In the genomic region with DNA sequence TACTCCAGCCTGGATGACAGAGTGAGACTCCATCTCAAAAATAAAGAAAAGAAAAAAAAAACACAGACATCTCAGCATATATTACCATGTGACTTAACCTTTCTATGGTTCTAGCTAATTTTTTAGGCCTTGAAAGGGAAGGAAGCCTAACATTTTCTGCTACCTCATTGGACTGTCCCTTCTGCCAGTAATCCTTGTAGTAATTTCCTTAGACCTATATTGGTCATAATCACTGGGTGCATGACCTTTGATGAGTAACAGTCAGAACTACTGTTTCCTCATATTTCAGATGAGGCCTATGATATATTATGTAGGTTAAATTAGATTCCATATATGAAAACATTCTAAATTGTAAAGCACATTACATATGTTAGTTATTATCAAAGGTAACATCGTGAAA, we compare ENCODE assay signal across 9 cellular contexts. TPM values are rescaled to one million over a fixed set of nuclear protein-coding genes. Genes with fewer than 3 reads are reported as not detected.
DNase-seq lines count a peak whose midpoint lies in the region; ATAC-seq and TF ChIP-seq lines count a peak whose summit lies in the region.
"Had no signal": no experiment of that assay in that cellular context is flagged by ENCODE, and none has a peak within 500 bp of the region (broad histone marks: within the 10 kb centered on the region; RNA-seq: fewer than 3 reads in every experiment).

No MANE protein-coding gene starts in this region.

- no peaks in the 10 kb centered on the region for H3K9me3 Mint-ChIP-seq in activated CD8-positive, alpha-beta memory T cell treated with anti-CD3 and anti-CD28 coated beads, Interleukin-2, amount 10 ng/mL, durations not matched to agents 7 days and 5 days (ENCODE audit: low read depth)
- no peaks in the 10 kb centered on the region for H3K9me3 Mint-ChIP-seq in activated naive CD8-positive, alpha-beta T cell treated with anti-CD3 and anti-CD28 coated beads, Interleukin-2, amount 50 U/mL, for 24 hours

- no peak overlapping the region for H3K27ac Mint-ChIP-seq in activated CD8-positive, alpha-beta memory T cell treated with anti-CD3 and anti-CD28 coated beads, Interleukin-2, amount 10 ng/mL, durations not matched to agents 7 days and 5 days
- peak overlapping the region; percentile 60 for H3K27ac Mint-ChIP-seq in activated naive CD8-positive, alpha-beta T cell treated with anti-CD3 and anti-CD28 coated beads, Interleukin-2, amount 50 U/mL, for 24 hours

- peaks cover 3% of the 10 kb centered on the region for H3K4me1 ChIP-seq in osteoblast (ENCODE audit: insufficient read depth, low read length)

- TF ChIP-seq CTCF in osteoblast (IDR thresholded peaks at IDR 0.05; ENCODE audit: extremely low read depth, low read depth, low read length) = no peak

- H3K9me3 ChIP-seq in osteoblast (ENCODE audit: low read depth, low read length) = no peaks in the 10 kb centered on the region

- no peak overlapping the region for H3K4me3 Mint-ChIP-seq in activated CD8-positive, alpha-beta memory T cell treated with anti-CD3 and anti-CD28 coated beads, Interleukin-2, amount 10 ng/mL, durations not matched to agents 7 days and 5 days
- H3K4me3 Mint-ChIP-seq in activated naive CD8-positive, alpha-beta T cell treated with anti-CD3 and anti-CD28 coated beads, Interleukin-2, amount 50 U/mL, for 24 hours = no peak overlapping the region

- H4K20me1 ChIP-seq in osteoblast (ENCODE audit: insufficient read depth, low read length) = peaks cover 3% of the 10 kb centered on the region

- CTCF ChIA-PET in activated CD8-positive, alpha-beta memory T cell treated with anti-CD3 and anti-CD28 coated beads, Interleukin-2, amount 10 ng/mL, durations not matched to agents 7 days and 5 days (lab: Charles Lee) = interaction anchor here (1.0 kb wide), 1 partner anchor 8 kb away, joined by 3 read pairs; no protein-coding TSS in a partner anchor

- peaks cover 19% of the 10 kb centered on the region for H3K4me1 Mint-ChIP-seq in activated CD8-positive, alpha-beta memory T cell treated with anti-CD3 and anti-CD28 coated beads, Interleukin-2, amount 10 ng/mL, durations not matched to agents 7 days and 5 days
- peaks cover 40% of the 10 kb centered on the region for H3K4me1 Mint-ChIP-seq in activated naive CD8-positive, alpha-beta T cell treated with anti-CD3 and anti-CD28 coated beads, Interleukin-2, amount 50 U/mL, for 24 hours

- H3K36me3 ChIP-seq in osteoblast (ENCODE audit: insufficient read depth, low read length) = no peaks in the 10 kb centered on the region

- H3K27ac ChIP-seq in osteoblast (ENCODE audit: low read depth, low read length) = peak overlapping the region; percentile 28

- no peak overlapping the region for H3K4me2 ChIP-seq in osteoblast (ENCODE audit: insufficient read depth, low read length)

- no peak overlapping the region for H2AFZ ChIP-seq in osteoblast (ENCODE audit: low read length)

- ATAC-seq in activated CD8-positive, alpha-beta memory T cell treated with anti-CD3 and anti-CD28 coated beads, Interleukin-2, amount 10 ng/mL, durations not matched to agents 7 days and 5 days = peak; percentile 45
- ATAC-seq in HG02981 (IDR thresholded peaks at IDR 0.05; ENCODE audit: unreplicated experiment) = peak; percentile 57
- peak; percentile 96 for ATAC-seq in activated naive CD8-positive, alpha-beta T cell treated with anti-CD3 and anti-CD28 coated beads, Interleukin-2, amount 50 U/mL, for 24 hours
- no peak for ATAC-seq in GM21423 (IDR thresholded peaks at IDR 0.05; ENCODE audit: unreplicated experiment)

- H3K36me3 Mint-ChIP-seq in activated CD8-positive, alpha-beta memory T cell treated with anti-CD3 and anti-CD28 coated beads, Interleukin-2, amount 10 ng/mL, durations not matched to agents 7 days and 5 days = peaks cover 9% of the 10 kb centered on the region
- peaks cover 11% of the 10 kb centered on the region for H3K36me3 Mint-ChIP-seq in activated naive CD8-positive, alpha-beta T cell treated with anti-CD3 and anti-CD28 coated beads, Interleukin-2, amount 50 U/mL, for 24 hours (ENCODE audit: low read depth)

- no peak overlapping the region for H3K4me3 ChIP-seq in osteoblast (ENCODE audit: insufficient read depth, low read length)

- DNase-seq in activated CD8-positive, alpha-beta memory T cell treated with anti-CD3 and anti-CD28 coated beads, Interleukin-2, amount 10 ng/mL, durations not matched to agents 7 days and 5 days = no peak
- DNase-seq in activated CD8-positive, alpha-beta memory T cell treated with anti-CD3 and anti-CD28 coated beads, Interleukin-2, amount 50 U/mL, for 4 hours = no peak
- no peak for DNase-seq in activated naive CD8-positive, alpha-beta T cell treated with anti-CD3 and anti-CD28 coated beads, Interleukin-2, amount 50 U/mL, for 24 hours
- DNase-seq in osteoblast (ENCODE audit: insufficient read length, low spot score, missing footprints) = no peak
- no peak for DNase-seq in globus pallidus (ENCODE audit: low spot score)
- no peak for DNase-seq in NCI-H1694 treated with DMSO at 0.1 percent for 48 hours (lab: John Stamatoyannopoulos, UW)
- DNase-seq: NCI-H1436 had no signal

- H3K27me3 ChIP-seq in osteoblast (ENCODE audit: insufficient read depth, low read length) = no peaks in the 10 kb centered on the region

- H3K27me3 Mint-ChIP-seq in activated CD8-positive, alpha-beta memory T cell treated with anti-CD3 and anti-CD28 coated beads, Interleukin-2, amount 10 ng/mL, durations not matched to agents 7 days and 5 days = no peaks in the 10 kb centered on the region
- no peaks in the 10 kb centered on the region for H3K27me3 Mint-ChIP-seq in activated naive CD8-positive, alpha-beta T cell treated with anti-CD3 and anti-CD28 coated beads, Interleukin-2, amount 50 U/mL, for 24 hours

- H3K79me2 ChIP-seq in osteoblast (ENCODE audit: insufficient read depth, low read length) = peaks cover 67% of the 10 kb centered on the region

RNA-seq across cellular contexts. Expression of a gene that starts 9.6 kb away (rescaled TPM):
- total RNA-seq in activated CD8-positive, alpha-beta memory T cell treated with anti-CD3 and anti-CD28 coated beads, Interleukin-2, amount 10 ng/mL, durations not matched to agents 7 days and 5 days = 10 to 100 TPM; 36.6 to 36.9 TPM
- 45.6 and 47.4 TPM in 2 replicates for total RNA-seq in osteoblast
